Comparison of ENCODE assay signal across 16 cellular contexts in genomic region chr20:19769516-19769915, GRCh38. TPM values are rescaled to one million over a fixed set of nuclear protein-coding genes. Genes with fewer than 3 reads are reported as not detected.
"Had no signal": no experiment of that assay in that cellular context is flagged by ENCODE, and none has a peak within 500 bp of the region (broad histone marks: within the 10 kb centered on the region; RNA-seq: fewer than 3 reads in every experiment).

No MANE protein-coding gene starts in this region.

- ATAC-seq: left cardiac atrium; sciatic nerve; stimulated activated naive B cell treated with anti-CD40 and anti-IgM and Interleukin-4, amounts not matched to agents 10 μg/mL and 1 μg/mL and 100 μg/mL, for 72 hours had no signal

- H3K27me3 ChIP-seq: esophagus muscularis mucosa, spleen, vagina had no signal

- H3K9me3 ChIP-seq: esophagus muscularis mucosa, spleen, vagina had no signal

- H3K27ac ChIP-seq: esophagus muscularis mucosa, vagina, WERI-Rb-1 had no signal

- H3K36me3 ChIP-seq: spleen, vagina, WERI-Rb-1 had no signal

- H3K4me3 ChIP-seq: esophagus muscularis mucosa, spleen, vagina had no signal

- DNase-seq: activated CD4-positive, alpha-beta T cell treated with anti-CD3 and anti-CD28 coated beads for 1 hour; activated gamma-delta T cell; cerebellar nuclear complex; cortex of kidney; effector CD8-positive, alpha-beta T cell; immature natural killer cell; left cardiac atrium; spleen; stimulated activated naive B cell treated with anti-CD40 and anti-IgM and Interleukin-4, amounts not matched to agents 10 μg/mL and 1 μg/mL and 100 μg/mL, for 72 hours; SW 1271; T-helper 2 cell; WERI-Rb-1 had no signal

RNA-seq across cellular contexts. Expression of gene RIN2, which starts 11.5 kb away (rescaled TPM):
- total RNA-seq: activated CD8-positive, alpha-beta memory T cell treated with anti-CD3 and anti-CD28 coated beads for 36 hours had no signal
